8 cellular contexts compared by ENCODE assay signal in the genomic region with DNA sequence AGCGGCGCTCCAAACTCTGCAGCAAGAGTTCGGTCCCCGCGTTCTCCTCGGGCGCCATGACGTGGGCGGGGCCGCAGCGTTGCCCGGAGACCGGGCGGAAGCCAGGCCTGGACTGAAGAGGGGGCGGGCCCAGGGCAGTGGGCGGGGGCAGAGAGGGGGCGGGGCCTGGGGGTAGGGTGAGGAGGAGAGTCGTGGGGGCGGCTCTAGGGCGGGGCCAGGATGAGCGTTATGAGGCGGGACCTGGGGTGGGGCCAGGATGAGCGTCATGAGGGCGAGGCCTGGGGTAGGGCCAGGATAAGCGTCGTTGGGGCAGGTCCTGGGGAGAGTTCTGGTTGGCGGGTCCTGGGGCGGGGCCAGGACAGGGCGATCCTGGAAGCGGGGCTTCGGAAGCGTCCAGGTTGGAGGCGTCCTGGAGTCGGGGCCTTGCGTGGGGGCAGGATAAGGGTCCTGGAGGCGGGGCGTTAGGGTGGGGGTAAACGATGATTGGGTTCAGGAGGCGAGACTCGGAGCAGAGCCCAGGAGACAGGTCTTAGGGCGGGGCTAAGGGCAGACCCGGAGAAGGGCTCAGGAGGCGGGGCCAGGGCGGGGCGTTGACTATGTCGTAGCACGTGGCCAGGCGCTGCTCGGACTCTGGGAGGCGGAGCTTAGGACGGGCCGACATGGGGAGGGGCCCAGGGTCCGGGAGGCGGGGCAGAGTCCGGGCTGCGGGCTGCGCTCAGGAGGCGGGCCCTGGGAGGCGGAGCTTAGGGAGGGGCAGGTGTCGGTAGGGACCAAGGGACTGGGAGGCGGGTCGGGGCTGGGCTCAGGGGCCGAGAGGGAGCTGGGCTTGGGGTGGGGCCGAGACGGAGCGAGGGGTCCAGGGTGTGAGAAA.
A peak's percentile ranks its signal among the peaks of the same experiment; 100 is the strongest.
DNase-seq lines count a peak whose midpoint lies in the region; ATAC-seq, FAIRE-seq and TF ChIP-seq lines count a peak whose summit lies in the region.
"Not testable (repeated sequence)": the region's sequence is repeated elsewhere in the genome, so short reads cannot be mapped to it uniquely, and the experiment has no call there.

No MANE protein-coding gene starts in this region.

- not testable (repeated sequence) for H3K36me3 ChIP-seq in bronchial epithelial cell (ENCODE audit: control insufficient read depth, insufficient read depth, low read length); iPS-20b (ENCODE audit: insufficient read depth, low read depth, low read length); skeletal muscle satellite cell (ENCODE audit: insufficient read depth, low read length)

- peak overlapping the region; percentile 78 for H3K4me3 ChIP-seq in bronchial epithelial cell (ENCODE audit: low read depth, low read length)
- H3K4me3 ChIP-seq in iPS-20b (ENCODE audit: low read length): peak overlapping the region; percentile 79; the same call in 1 of the 2 replicates
- H3K4me3 ChIP-seq in skeletal muscle satellite cell (ENCODE audit: low read length): peak overlapping the region; percentile 89

- FAIRE-seq in bronchial epithelial cell (lab: Jason Lieb, UNC): not testable (repeated sequence)

- POLR2A ChIA-PET in WTC11 (lab: Charles Lee): not testable (repeated sequence)

- peak overlapping the region; percentile 80 for H3K27ac Mint-ChIP-seq in WTC11

- peak; percentile 87 for DNase-seq in A172 (ENCODE audit: low spot score)
- DNase-seq in NCI-H226: peak; percentile 98
- peak; percentile 100 for DNase-seq in WTC11 (ENCODE audit: low spot score)
- peak; percentile 85 for DNase-seq in bronchial epithelial cell (ENCODE audit: low read depth)

- H3K27me3 Mint-ChIP-seq in WTC11 (ENCODE audit: low read depth): not testable (repeated sequence)

- ATAC-seq in GM18867 (IDR thresholded peaks at IDR 0.05; ENCODE audit: unreplicated experiment): peak; percentile 80
- peak; percentile 87 for ATAC-seq in HG03175 (IDR thresholded peaks at IDR 0.05; ENCODE audit: unreplicated experiment)
- ATAC-seq in WTC11: peak; percentile 96

- not testable (repeated sequence) for H3K36me3 Mint-ChIP-seq in WTC11

- H3K27me3 ChIP-seq in bronchial epithelial cell (ENCODE audit: control insufficient read depth, insufficient read depth, low read length); iPS-20b (ENCODE audit: insufficient read depth, low read length); skeletal muscle satellite cell (ENCODE audit: control insufficient read depth, insufficient read depth, low read length): not testable (repeated sequence)

- H3K9me3 Mint-ChIP-seq in WTC11: not testable (repeated sequence)

- H3K9ac ChIP-seq in iPS-20b (ENCODE audit: low read depth, low read length) (peak overlapping the region; percentile 81; the same call in 1 of the 2 replicates), skeletal muscle satellite cell (ENCODE audit: low read depth, low read length) (peak overlapping the region; percentile 90)

- peaks cover 33% of the 10 kb centered on the region for H3K4me1 Mint-ChIP-seq in WTC11

- not testable (repeated sequence) for H3K9me3 ChIP-seq in iPS-20b (ENCODE audit: insufficient read depth, low read depth, low read length); skeletal muscle satellite cell (replicated peaks; ENCODE audit: low read length)

- not testable (repeated sequence) for TF ChIP-seq CTCF in WTC11 (IDR thresholded peaks at IDR 0.05); bronchial epithelial cell (IDR thresholded peaks at IDR 0.05; ENCODE audit: insufficient read depth, low read length, severe bottlenecking)

- H3K27ac ChIP-seq in iPS-20b (ENCODE audit: low read length): not testable (repeated sequence)

- peak overlapping the region; percentile 82 for H3K4me3 Mint-ChIP-seq in WTC11

- CTCF ChIA-PET in WTC11 (lab: Charles Lee): interaction anchor here (0.6 to 1.6 kb wide), 5 partner anchors 35 to 229 kb away, joined by 3 to 13 read pairs (median 6); a partner anchor contains a TSS

- peak overlapping the region; percentile 97 for H3K4me2 ChIP-seq in skeletal muscle satellite cell (ENCODE audit: low read length)

- H3K4me1 ChIP-seq in iPS-20b (ENCODE audit: insufficient read depth, low read length); skeletal muscle satellite cell (ENCODE audit: control insufficient read depth, insufficient read depth, low read length): not testable (repeated sequence)

TF ChIP-seq in WTC11, 78 proteins besides CTCF, POLR2A, EP300 and RAD21:
- TF ChIP-seq, protein P1, sequence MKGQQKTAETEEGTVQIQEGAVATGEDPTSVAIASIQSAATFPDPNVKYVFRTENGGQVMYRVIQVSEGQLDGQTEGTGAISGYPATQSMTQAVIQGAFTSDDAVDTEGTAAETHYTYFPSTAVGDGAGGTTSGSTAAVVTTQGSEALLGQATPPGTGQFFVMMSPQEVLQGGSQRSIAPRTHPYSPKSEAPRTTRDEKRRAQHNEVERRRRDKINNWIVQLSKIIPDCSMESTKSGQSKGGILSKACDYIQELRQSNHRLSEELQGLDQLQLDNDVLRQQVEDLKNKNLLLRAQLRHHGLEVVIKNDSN (CRISPR knock-in tag; IDR thresholded peaks at IDR 0.05): peak; percentile 85
- TF ChIP-seq, protein P2, sequence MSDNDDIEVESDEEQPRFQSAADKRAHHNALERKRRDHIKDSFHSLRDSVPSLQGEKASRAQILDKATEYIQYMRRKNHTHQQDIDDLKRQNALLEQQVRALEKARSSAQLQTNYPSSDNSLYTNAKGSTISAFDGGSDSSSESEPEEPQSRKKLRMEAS (CRISPR knock-in tag; IDR thresholded peaks at IDR 0.05): peak; percentile 50; the same call in 1 of the 2 replicates
- TF ChIP-seq, protein P3, sequence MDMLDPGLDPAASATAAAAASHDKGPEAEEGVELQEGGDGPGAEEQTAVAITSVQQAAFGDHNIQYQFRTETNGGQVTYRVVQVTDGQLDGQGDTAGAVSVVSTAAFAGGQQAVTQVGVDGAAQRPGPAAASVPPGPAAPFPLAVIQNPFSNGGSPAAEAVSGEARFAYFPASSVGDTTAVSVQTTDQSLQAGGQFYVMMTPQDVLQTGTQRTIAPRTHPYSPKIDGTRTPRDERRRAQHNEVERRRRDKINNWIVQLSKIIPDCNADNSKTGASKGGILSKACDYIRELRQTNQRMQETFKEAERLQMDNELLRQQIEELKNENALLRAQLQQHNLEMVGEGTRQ (CRISPR knock-in tag; IDR thresholded peaks at IDR 0.05): peak; percentile 86
- TF ChIP-seq FOXK1 (CRISPR knock-in tag; IDR thresholded peaks at IDR 0.05) (0 out of 2 replicates have a peak, but pooled peaks have one; percentile 37), SP1 (CRISPR knock-in tag; conservative IDR thresholded peaks at IDR 0.05) (peak; percentile 62)
